1 cellular context compared by ENCODE assay signal in genomic region chr5:159098285-159099048, GRCh38.
TF ChIP-seq lines count a peak whose summit lies in the region.

No MANE protein-coding gene starts in this region.

TF ChIP-seq in K562, 482 proteins besides CTCF, POLR2A, EP300 and RAD21 (continued from another document and continues in another):
- TF ChIP-seq ZBTB12 (CRISPR knock-in tag; IDR thresholded peaks at IDR 0.05): no peak
- TF ChIP-seq NR2C2 (CRISPR knock-in tag; IDR thresholded peaks at IDR 0.05): no peak
- TF ChIP-seq NR2C2 (tag; IDR thresholded peaks at IDR 0.05): no peak
- TF ChIP-seq, protein P1, sequence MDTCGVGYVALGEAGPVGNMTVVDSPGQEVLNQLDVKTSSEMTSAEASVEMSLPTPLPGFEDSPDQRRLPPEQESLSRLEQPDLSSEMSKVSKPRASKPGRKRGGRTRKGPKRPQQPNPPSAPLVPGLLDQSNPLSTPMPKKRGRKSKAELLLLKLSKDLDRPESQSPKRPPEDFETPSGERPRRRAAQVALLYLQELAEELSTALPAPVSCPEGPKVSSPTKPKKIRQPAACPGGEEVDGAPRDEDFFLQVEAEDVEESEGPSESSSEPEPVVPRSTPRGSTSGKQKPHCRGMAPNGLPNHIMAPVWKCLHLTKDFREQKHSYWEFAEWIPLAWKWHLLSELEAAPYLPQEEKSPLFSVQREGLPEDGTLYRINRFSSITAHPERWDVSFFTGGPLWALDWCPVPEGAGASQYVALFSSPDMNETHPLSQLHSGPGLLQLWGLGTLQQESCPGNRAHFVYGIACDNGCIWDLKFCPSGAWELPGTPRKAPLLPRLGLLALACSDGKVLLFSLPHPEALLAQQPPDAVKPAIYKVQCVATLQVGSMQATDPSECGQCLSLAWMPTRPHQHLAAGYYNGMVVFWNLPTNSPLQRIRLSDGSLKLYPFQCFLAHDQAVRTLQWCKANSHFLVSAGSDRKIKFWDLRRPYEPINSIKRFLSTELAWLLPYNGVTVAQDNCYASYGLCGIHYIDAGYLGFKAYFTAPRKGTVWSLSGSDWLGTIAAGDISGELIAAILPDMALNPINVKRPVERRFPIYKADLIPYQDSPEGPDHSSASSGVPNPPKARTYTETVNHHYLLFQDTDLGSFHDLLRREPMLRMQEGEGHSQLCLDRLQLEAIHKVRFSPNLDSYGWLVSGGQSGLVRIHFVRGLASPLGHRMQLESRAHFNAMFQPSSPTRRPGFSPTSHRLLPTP (IDR thresholded peaks at IDR 0.05; ENCODE audit: borderline replicate concordance, extremely low read depth, insufficient read length): no peak
- TF ChIP-seq ZNF232 (CRISPR knock-in tag; IDR thresholded peaks at IDR 0.05): no peak
- no peak for TF ChIP-seq CBFB (CRISPR knock-in tag; IDR thresholded peaks at IDR 0.05)
- TF ChIP-seq, protein P2, sequence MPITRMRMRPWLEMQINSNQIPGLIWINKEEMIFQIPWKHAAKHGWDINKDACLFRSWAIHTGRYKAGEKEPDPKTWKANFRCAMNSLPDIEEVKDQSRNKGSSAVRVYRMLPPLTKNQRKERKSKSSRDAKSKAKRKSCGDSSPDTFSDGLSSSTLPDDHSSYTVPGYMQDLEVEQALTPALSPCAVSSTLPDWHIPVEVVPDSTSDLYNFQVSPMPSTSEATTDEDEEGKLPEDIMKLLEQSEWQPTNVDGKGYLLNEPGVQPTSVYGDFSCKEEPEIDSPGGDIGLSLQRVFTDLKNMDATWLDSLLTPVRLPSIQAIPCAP (CRISPR knock-in tag; IDR thresholded peaks at IDR 0.05; ENCODE audit: borderline replicate concordance): no peak
- no peak for TF ChIP-seq SMC3 (conservative IDR thresholded peaks at IDR 0.05; ENCODE audit: insufficient read depth, low read depth, low read length)
- TF ChIP-seq ILK (tag; IDR thresholded peaks at IDR 0.05; ENCODE audit: borderline replicate concordance, low read depth): no peak
- no peak for TF ChIP-seq TCF7 (IDR thresholded peaks at IDR 0.05; ENCODE audit: borderline replicate concordance)
- TF ChIP-seq SNRNP70 (optimal IDR thresholded peaks at IDR 0.05; ENCODE audit: low read depth, low read length): no peak
- TF ChIP-seq, protein P3, sequence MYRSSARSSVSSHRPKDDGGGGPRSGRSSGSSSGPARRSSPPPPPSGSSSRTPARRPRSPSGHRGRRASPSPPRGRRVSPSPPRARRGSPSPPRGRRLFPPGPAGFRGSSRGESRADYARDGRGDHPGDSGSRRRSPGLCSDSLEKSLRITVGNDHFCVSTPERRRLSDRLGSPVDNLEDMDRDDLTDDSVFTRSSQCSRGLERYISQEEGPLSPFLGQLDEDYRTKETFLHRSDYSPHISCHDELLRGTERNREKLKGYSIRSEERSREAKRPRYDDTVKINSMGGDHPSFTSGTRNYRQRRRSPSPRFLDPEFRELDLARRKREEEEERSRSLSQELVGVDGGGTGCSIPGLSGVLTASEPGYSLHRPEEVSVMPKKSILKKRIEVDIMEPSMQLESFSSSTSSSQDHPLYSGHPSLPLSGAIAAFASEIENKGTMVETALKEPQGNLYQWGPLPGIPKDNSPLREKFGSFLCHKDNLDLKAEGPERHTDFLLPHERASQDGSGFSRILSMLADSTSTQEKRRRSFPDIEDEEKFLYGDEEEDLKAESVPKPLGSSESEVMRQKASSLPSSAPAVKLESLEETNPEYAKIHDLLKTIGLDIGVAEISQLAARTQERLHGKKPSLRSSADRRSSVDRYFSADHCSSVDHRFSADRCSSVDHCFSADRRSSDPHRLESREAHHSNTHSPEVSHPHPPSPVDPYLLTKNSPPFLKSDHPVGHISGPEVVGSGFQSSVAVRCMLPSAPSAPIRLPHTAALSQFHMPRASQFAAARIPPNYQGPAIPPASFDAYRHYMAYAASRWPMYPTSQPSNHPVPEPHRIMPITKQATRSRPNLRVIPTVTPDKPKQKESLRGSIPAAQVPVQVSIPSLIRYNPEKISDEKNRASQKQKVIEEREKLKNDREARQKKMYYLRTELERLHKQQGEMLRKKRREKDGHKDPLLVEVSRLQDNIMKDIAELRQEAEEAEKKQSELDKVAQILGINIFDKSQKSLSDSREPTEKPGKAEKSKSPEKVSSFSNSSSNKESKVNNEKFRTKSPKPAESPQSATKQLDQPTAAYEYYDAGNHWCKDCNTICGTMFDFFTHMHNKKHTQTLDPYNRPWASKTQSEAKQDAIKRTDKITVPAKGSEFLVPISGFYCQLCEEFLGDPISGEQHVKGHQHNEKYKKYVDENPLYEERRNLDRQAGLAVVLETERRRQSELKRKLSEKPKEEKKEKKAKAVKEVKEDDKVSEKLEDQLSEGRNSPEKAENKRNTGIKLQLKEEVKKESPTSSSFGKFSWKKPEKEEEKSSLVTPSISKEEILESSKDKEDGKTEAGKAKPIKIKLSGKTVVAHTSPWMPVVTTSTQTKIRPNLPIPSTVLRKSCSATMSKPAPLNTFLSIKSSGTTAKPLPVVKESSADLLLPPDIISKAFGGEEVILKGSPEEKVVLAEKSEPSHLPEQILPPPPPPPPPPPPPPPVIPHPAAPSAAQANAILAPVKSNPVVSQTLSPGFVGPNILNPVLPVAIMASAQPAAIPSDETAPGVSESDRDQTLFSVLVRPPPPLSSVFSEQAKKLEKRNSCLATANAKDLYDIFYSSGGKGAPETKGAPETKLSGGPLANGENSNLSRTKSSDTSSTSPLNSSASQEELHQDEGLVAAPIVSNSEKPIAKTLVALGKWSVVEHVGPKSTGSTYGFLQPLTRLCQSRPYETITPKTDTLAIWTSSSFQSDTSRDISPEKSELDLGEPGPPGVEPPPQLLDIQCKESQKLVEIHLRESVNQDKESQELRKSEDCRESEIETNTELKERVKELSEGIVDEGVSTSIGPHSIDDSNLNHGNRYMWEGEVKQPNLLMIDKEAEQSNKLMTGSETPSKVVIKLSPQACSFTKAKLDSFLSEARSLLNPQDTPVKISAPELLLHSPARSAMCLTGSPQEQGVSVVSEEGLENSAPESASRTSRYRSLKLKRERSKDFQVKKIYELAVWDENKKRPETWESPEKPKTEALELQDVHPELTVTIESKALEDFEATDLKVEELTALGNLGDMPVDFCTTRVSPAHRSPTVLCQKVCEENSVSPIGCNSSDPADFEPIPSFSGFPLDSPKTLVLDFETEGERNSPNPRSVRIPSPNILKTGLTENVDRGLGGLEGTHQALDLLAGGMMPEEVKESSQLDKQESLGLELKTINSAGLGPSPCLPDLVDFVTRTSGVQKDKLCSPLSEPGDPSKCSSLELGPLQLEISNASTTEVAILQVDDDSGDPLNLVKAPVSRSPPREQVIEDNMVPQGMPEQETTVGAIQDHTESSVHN (IDR thresholded peaks at IDR 0.05; ENCODE audit: borderline replicate concordance in 1 of 2, low read depth in 1 of 2): no peak
- no peak for TF ChIP-seq HCFC1 (IDR thresholded peaks at IDR 0.05; ENCODE audit: low read depth, low read length)
- no peak for TF ChIP-seq CHCHD3 (CRISPR knock-in tag; IDR thresholded peaks at IDR 0.05)
- TF ChIP-seq, protein P4, sequence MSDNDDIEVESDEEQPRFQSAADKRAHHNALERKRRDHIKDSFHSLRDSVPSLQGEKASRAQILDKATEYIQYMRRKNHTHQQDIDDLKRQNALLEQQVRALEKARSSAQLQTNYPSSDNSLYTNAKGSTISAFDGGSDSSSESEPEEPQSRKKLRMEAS (CRISPR knock-in tag; IDR thresholded peaks at IDR 0.05): no peak
- no peak for TF ChIP-seq MCM2 (IDR thresholded peaks at IDR 0.05; ENCODE audit: low read depth)
- TF ChIP-seq GABPB1 (CRISPR knock-in tag; IDR thresholded peaks at IDR 0.05): no peak
- no peak for TF ChIP-seq ZNF699 (CRISPR knock-in tag; IDR thresholded peaks at IDR 0.05; ENCODE audit: insufficient replicate concordance)
- TF ChIP-seq ZNF518B (CRISPR knock-in tag; IDR thresholded peaks at IDR 0.05): no peak
- no peak for TF ChIP-seq CUX1 (CRISPR knock-in tag; IDR thresholded peaks at IDR 0.05)
- TF ChIP-seq LARP7 (IDR thresholded peaks at IDR 0.05): 0 out of 2 replicates have a peak, but pooled peaks have one; percentile 86
- no peak for TF ChIP-seq ZC3H8 (IDR thresholded peaks at IDR 0.05)
- TF ChIP-seq CC2D1A (IDR thresholded peaks at IDR 0.05): peak; percentile 44; the same call in 1 of the 2 replicates
- no peak for TF ChIP-seq POLR2G (IDR thresholded peaks at IDR 0.05; ENCODE audit: low read depth, low read length)
- TF ChIP-seq, protein P5, sequence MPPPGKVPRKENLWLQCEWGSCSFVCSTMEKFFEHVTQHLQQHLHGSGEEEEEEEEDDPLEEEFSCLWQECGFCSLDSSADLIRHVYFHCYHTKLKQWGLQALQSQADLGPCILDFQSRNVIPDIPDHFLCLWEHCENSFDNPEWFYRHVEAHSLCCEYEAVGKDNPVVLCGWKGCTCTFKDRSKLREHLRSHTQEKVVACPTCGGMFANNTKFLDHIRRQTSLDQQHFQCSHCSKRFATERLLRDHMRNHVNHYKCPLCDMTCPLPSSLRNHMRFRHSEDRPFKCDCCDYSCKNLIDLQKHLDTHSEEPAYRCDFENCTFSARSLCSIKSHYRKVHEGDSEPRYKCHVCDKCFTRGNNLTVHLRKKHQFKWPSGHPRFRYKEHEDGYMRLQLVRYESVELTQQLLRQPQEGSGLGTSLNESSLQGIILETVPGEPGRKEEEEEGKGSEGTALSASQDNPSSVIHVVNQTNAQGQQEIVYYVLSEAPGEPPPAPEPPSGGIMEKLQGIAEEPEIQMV (tag; conservative IDR thresholded peaks at IDR 0.05; ENCODE audit: low read depth): peak; percentile 70; the same call in 1 of the 2 replicates
- TF ChIP-seq, protein P6, sequence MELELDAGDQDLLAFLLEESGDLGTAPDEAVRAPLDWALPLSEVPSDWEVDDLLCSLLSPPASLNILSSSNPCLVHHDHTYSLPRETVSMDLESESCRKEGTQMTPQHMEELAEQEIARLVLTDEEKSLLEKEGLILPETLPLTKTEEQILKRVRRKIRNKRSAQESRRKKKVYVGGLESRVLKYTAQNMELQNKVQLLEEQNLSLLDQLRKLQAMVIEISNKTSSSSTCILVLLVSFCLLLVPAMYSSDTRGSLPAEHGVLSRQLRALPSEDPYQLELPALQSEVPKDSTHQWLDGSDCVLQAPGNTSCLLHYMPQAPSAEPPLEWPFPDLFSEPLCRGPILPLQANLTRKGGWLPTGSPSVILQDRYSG (tag; conservative IDR thresholded peaks at IDR 0.05; ENCODE audit: low read depth): no peak
- no peak for TF ChIP-seq ZNF717 (CRISPR knock-in tag; IDR thresholded peaks at IDR 0.05)
- no peak for TF ChIP-seq RFX5 (IDR thresholded peaks at IDR 0.05; ENCODE audit: low read depth, low read length)
